ENCODE assay signal across 15 cellular contexts in the genomic region with DNA sequence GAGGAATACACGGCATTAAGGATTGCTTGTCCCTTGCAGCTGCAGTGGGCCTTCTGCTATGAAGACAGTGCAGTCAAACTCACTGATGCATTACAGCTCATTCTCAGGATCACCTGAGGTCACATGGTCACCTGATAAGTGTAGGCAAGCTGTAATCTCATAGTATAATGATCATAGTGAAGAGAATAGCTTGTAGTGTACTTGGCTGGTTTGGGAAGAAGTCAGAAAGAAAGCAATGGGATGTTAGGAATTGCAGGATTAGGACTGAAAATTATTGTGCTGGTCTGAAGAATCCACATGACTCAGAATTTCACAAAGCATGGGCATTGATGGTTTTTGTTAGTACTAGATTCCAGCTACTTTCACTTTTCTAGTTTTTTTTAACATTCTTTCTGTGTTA.
A peak's percentile ranks its signal among the peaks of the same experiment; 100 is the strongest.
DNase-seq lines count a peak whose midpoint lies in the region; ATAC-seq and FAIRE-seq lines count a peak whose summit lies in the region.
"Had no signal": no experiment of that assay in that cellular context is flagged by ENCODE, and none has a peak within 500 bp of the region (broad histone marks: within the 10 kb centered on the region; RNA-seq: fewer than 3 reads in every experiment).

No MANE protein-coding gene starts in this region.

- H3K9me3 ChIP-seq in small intestine (ENCODE audit: control insufficient read depth, low read depth): no peaks in the 10 kb centered on the region
- H3K9me3 ChIP-seq: neutrophil had no signal

- no peaks in the 10 kb centered on the region for H3K36me3 Mint-ChIP-seq in effector memory CD8-positive, alpha-beta T cell (ENCODE audit: insufficient read depth)

- H3K9me3 Mint-ChIP-seq in effector memory CD8-positive, alpha-beta T cell: no peaks in the 10 kb centered on the region
- H3K9me3 Mint-ChIP-seq: activated T-helper 17 cell treated with anti-CD3 and anti-CD28 coated beads, Interleukin-2, amount 50 U/mL, for 72 hours had no signal

- ATAC-seq in HG02759 (IDR thresholded peaks at IDR 0.05; ENCODE audit: unreplicated experiment) (peak; percentile 45), GM19397 (IDR thresholded peaks at IDR 0.05; ENCODE audit: unreplicated experiment) (no peak)
- no peak for ATAC-seq in effector memory CD8-positive, alpha-beta T cell (replicated peaks)
- ATAC-seq: activated T-helper 17 cell treated with anti-CD3 and anti-CD28 coated beads, Interleukin-2, amount 50 U/mL, for 72 hours; Right ventricle myocardium inferior had no signal

- WGBS in small intestine, 3 donors: 93 to 100% (median 93%) methylated on average over 1 of the region's 1 CpG

- H3K27ac ChIP-seq in small intestine (ENCODE audit: low read depth in 1 of 2, low read length in 1 of 2): no peak overlapping the region
- H3K27ac ChIP-seq: neutrophil had no signal

- H3K4me1 ChIP-seq in small intestine (ENCODE audit: control insufficient read depth in 2 of 2, insufficient read depth in 1 of 2, low read depth in 1 of 2, low read length in 1 of 2): peaks cover 2 to 7% of the 10 kb centered on the region in 2 donors

- H3K4me3 ChIP-seq in small intestine (ENCODE audit: low read depth in 1 of 2, low read length in 2 of 2): no peak overlapping the region

- DNase-seq in NCI-H2107 treated with DMSO at 0.1 percent for 48 hours (lab: John Stamatoyannopoulos, UW; ENCODE audit: unreplicated experiment): peak; percentile 42
- no peak for DNase-seq in NCI-H2107 (lab: John Stamatoyannopoulos, UW)
- DNase-seq in epidermal melanocyte (ENCODE audit: insufficient read length, low spot score): peak; percentile 33
- DNase-seq in small intestine: peak; percentile 44
- no peak for DNase-seq in effector memory CD8-positive, alpha-beta T cell
- no peak for DNase-seq in NCI-H446 (lab: John Stamatoyannopoulos, UW)
- DNase-seq: activated CD4-positive, alpha-beta T cell treated with anti-CD3 and anti-CD28 coated beads, Interleukin-2, amount 50 U/mL, for 48 hours; NCI-H1092; T1000 had no signal

- no peak overlapping the region for H3K27ac Mint-ChIP-seq in effector memory CD8-positive, alpha-beta T cell
- H3K27ac Mint-ChIP-seq: activated T-helper 17 cell treated with anti-CD3 and anti-CD28 coated beads, Interleukin-2, amount 50 U/mL, for 72 hours had no signal

- H3K27me3 ChIP-seq in small intestine (ENCODE audit: control insufficient read depth in 2 of 2, insufficient read depth in 2 of 2, low read length in 2 of 2): no peaks in the 10 kb centered on the region
- H3K27me3 ChIP-seq: neutrophil had no signal

- peaks cover 15 to 28% of the 10 kb centered on the region in 2 donors for H3K4me1 Mint-ChIP-seq in effector memory CD8-positive, alpha-beta T cell (ENCODE audit: low read depth in 2 of 2)

- H3K36me3 ChIP-seq in small intestine (ENCODE audit: control insufficient read depth in 2 of 2, insufficient read depth in 2 of 2, low read length in 2 of 2): no peaks in the 10 kb centered on the region
- H3K36me3 ChIP-seq: neutrophil had no signal

- H3K4me3 Mint-ChIP-seq in effector memory CD8-positive, alpha-beta T cell: no peak overlapping the region
- H3K4me3 Mint-ChIP-seq: activated T-helper 17 cell treated with anti-CD3 and anti-CD28 coated beads, Interleukin-2, amount 50 U/mL, for 72 hours had no signal

- no peaks in the 10 kb centered on the region for H3K27me3 Mint-ChIP-seq in effector memory CD8-positive, alpha-beta T cell
- H3K27me3 Mint-ChIP-seq: activated T-helper 17 cell treated with anti-CD3 and anti-CD28 coated beads, Interleukin-2, amount 50 U/mL, for 72 hours had no signal

- no peak for FAIRE-seq in small intestine (lab: Jason Lieb, UNC)
- FAIRE-seq: D721Med had no signal

Comparison
In these comparisons a context has a peak if more than half of its experiments do, and no peak if none do; other contexts are left out.
1. DNase-seq: peak in NCI-H2107 treated with DMSO at 0.1 percent for 48 hours (single experiment), epidermal melanocyte (single experiment) and small intestine (single experiment); none in NCI-H2107 (single experiment), effector memory CD8-positive, alpha-beta T cell (0 of 3) and NCI-H446 (0 of 2).